ENCODE assay signal across 10 cellular contexts in genomic region chr2:133434962-133435668, GRCh38.
DNase-seq lines count a peak whose midpoint lies in the region; ATAC-seq, FAIRE-seq and TF ChIP-seq lines count a peak whose summit lies in the region.
"Had no signal": no experiment of that assay in that cellular context is flagged by ENCODE, and none has a peak within 500 bp of the region (broad histone marks: within the 10 kb centered on the region; RNA-seq: fewer than 3 reads in every experiment).

No MANE protein-coding gene starts in this region.

- H3K23ac ChIP-seq in mesendoderm (ENCODE audit: low read length): no peak overlapping the region

- DNase-seq in DMS 273 treated with DMSO at 0.1 percent for 48 hours (lab: John Stamatoyannopoulos, UW) (peak; percentile 51), NCI-H1694 treated with DMSO at 0.1 percent for 48 hours (lab: John Stamatoyannopoulos, UW) (peak; percentile 7), astrocyte (ENCODE audit: low read depth) (peak; percentile 88), mesendoderm (peak; percentile 44)
- no peak for DNase-seq in activated naive CD4-positive, alpha-beta T cell treated with anti-CD3 and anti-CD28 coated beads, Interleukin-2, amount 10 ng/mL, durations not matched to agents 7 days and 5 days
- DNase-seq: endodermal cell had no signal

- H3K18ac ChIP-seq in mesendoderm (ENCODE audit: low read length): no peak overlapping the region

- H2AK5ac ChIP-seq in mesendoderm (ENCODE audit: low read length): no peak overlapping the region

- no peak overlapping the region for H4K5ac ChIP-seq in mesendoderm (ENCODE audit: low read length)

- no CpG with 5 or more reads among the region's 5 CpGs for WGBS in mesendoderm (ENCODE audit: extremely low coverage, insufficient coverage, low lambda C conversion rate)

- no peak overlapping the region for H2BK120ac ChIP-seq in mesendoderm (ENCODE audit: low read depth, low read length)

- H3K4me1 ChIP-seq in astrocyte (ENCODE audit: insufficient read depth, low read length): peaks cover 4% of the 10 kb centered on the region
- no peaks in the 10 kb centered on the region for H3K4me1 ChIP-seq in mesendoderm (ENCODE audit: control insufficient read depth, low read depth, low read length)
- H3K4me1 ChIP-seq: SJCRH30 had no signal

- no peak overlapping the region for H2AFZ ChIP-seq in astrocyte (ENCODE audit: low read depth, low read length)

- H3K36me3 ChIP-seq in astrocyte (ENCODE audit: insufficient read depth, low read length) (no peaks in the 10 kb centered on the region), mesendoderm (ENCODE audit: control insufficient read depth, insufficient read depth, low read length) (no peaks in the 10 kb centered on the region)
- H3K36me3 ChIP-seq: SJCRH30 had no signal

- H3K27ac ChIP-seq in astrocyte (ENCODE audit: low read depth, low read length): peak overlapping the region; percentile 74
- no peak overlapping the region for H3K27ac ChIP-seq in mesendoderm (ENCODE audit: low read depth, low read length)
- H3K27ac ChIP-seq: SJCRH30 had no signal

- H3K79me1 ChIP-seq in mesendoderm (ENCODE audit: low read length): no peaks in the 10 kb centered on the region

- no peak overlapping the region for H3K4me3 ChIP-seq in astrocyte (ENCODE audit: insufficient read depth, low read depth, low read length)
- H3K4me3 ChIP-seq in mesendoderm (ENCODE audit: low read length): no peak overlapping the region
- H3K4me3 ChIP-seq: SJCRH30 had no signal

- H3K79me2 ChIP-seq in astrocyte (ENCODE audit: insufficient read depth, low read length) (no peaks in the 10 kb centered on the region), mesendoderm (ENCODE audit: control insufficient read depth, insufficient read depth, low read length) (no peaks in the 10 kb centered on the region)

- CTCF ChIA-PET in activated naive CD4-positive, alpha-beta T cell treated with anti-CD3 and anti-CD28 coated beads, Interleukin-2, amount 10 ng/mL, durations not matched to agents 7 days and 5 days (lab: Charles Lee): no interaction called here

- H3K27ac Mint-ChIP-seq in astrocyte (ENCODE audit: unreplicated experiment): no peak overlapping the region
- H3K27ac Mint-ChIP-seq in activated naive CD4-positive, alpha-beta T cell treated with anti-CD3 and anti-CD28 coated beads, Interleukin-2, amount 10 ng/mL, durations not matched to agents 7 days and 5 days: no peak overlapping the region
- H3K27ac Mint-ChIP-seq: endodermal cell had no signal

- H4K8ac ChIP-seq in mesendoderm (ENCODE audit: low read depth, low read length): no peak overlapping the region

- FAIRE-seq in astrocyte (lab: Jason Lieb, UNC): no peak

- no peaks in the 10 kb centered on the region for H4K20me1 ChIP-seq in astrocyte (ENCODE audit: insufficient read depth, low read length)

- H2BK15ac ChIP-seq in mesendoderm (replicated peaks; ENCODE audit: low read depth): no peak overlapping the region

- H3K4me2 ChIP-seq in astrocyte (ENCODE audit: low read length) (peak overlapping the region; percentile 13), mesendoderm (ENCODE audit: low read length) (no peak overlapping the region)

- peak overlapping the region; percentile 6 for H3K56ac ChIP-seq in mesendoderm (ENCODE audit: low read length)

- H3K9me3 ChIP-seq in astrocyte (ENCODE audit: insufficient read depth, low read depth, low read length): no peaks in the 10 kb centered on the region
- H3K9me3 ChIP-seq: SJCRH30 had no signal

- H3K36me3 Mint-ChIP-seq in astrocyte (ENCODE audit: low read depth, unreplicated experiment): no peaks in the 10 kb centered on the region
- no peaks in the 10 kb centered on the region for H3K36me3 Mint-ChIP-seq in activated naive CD4-positive, alpha-beta T cell treated with anti-CD3 and anti-CD28 coated beads, Interleukin-2, amount 10 ng/mL, durations not matched to agents 7 days and 5 days

- no peaks in the 10 kb centered on the region for H3K9me3 Mint-ChIP-seq in astrocyte (ENCODE audit: unreplicated experiment)
- peaks cover 5% of the 10 kb centered on the region for H3K9me3 Mint-ChIP-seq in activated naive CD4-positive, alpha-beta T cell treated with anti-CD3 and anti-CD28 coated beads, Interleukin-2, amount 10 ng/mL, durations not matched to agents 7 days and 5 days
- H3K9me3 Mint-ChIP-seq: endodermal cell had no signal

- H3K27me3 ChIP-seq in astrocyte (ENCODE audit: insufficient read depth, low read length): no peaks in the 10 kb centered on the region
- H3K27me3 ChIP-seq in mesendoderm (ENCODE audit: insufficient read depth, low read length, poor library complexity): no peaks in the 10 kb centered on the region
- H3K27me3 ChIP-seq: SJCRH30 had no signal

- H2BK5ac ChIP-seq in mesendoderm (ENCODE audit: low read length): no peak overlapping the region

- no peak overlapping the region for H3K4me3 Mint-ChIP-seq in astrocyte (ENCODE audit: unreplicated experiment)
- H3K4me3 Mint-ChIP-seq in activated naive CD4-positive, alpha-beta T cell treated with anti-CD3 and anti-CD28 coated beads, Interleukin-2, amount 10 ng/mL, durations not matched to agents 7 days and 5 days: no peak overlapping the region
- H3K4me3 Mint-ChIP-seq: endodermal cell had no signal

- peak; percentile 19 for TF ChIP-seq CTCF in astrocyte (IDR thresholded peaks at IDR 0.05; ENCODE audit: insufficient read depth, low read depth, low read length)

- H3K9ac ChIP-seq in astrocyte (ENCODE audit: low read length) (peak overlapping the region; percentile 36), mesendoderm (ENCODE audit: low read length) (no peak overlapping the region)

- no peaks in the 10 kb centered on the region for H3K27me3 Mint-ChIP-seq in astrocyte (ENCODE audit: low read depth, unreplicated experiment)
- no peaks in the 10 kb centered on the region for H3K27me3 Mint-ChIP-seq in activated naive CD4-positive, alpha-beta T cell treated with anti-CD3 and anti-CD28 coated beads, Interleukin-2, amount 10 ng/mL, durations not matched to agents 7 days and 5 days

- H3K4me1 Mint-ChIP-seq in astrocyte (ENCODE audit: low read depth, unreplicated experiment): peaks cover 10% of the 10 kb centered on the region
- H3K4me1 Mint-ChIP-seq in activated naive CD4-positive, alpha-beta T cell treated with anti-CD3 and anti-CD28 coated beads, Interleukin-2, amount 10 ng/mL, durations not matched to agents 7 days and 5 days: no peaks in the 10 kb centered on the region

- no peak overlapping the region for H3K4ac ChIP-seq in mesendoderm (ENCODE audit: low read depth, low read length)

- ATAC-seq in GM21390 (IDR thresholded peaks at IDR 0.05; ENCODE audit: unreplicated experiment) (no peak), GM18519 (IDR thresholded peaks at IDR 0.05; ENCODE audit: low FRiP score, unreplicated experiment) (no peak), GM18861 (IDR thresholded peaks at IDR 0.05; ENCODE audit: unreplicated experiment) (no peak)
